Comparison of ENCODE assay signal across 26 cellular contexts in the genomic region with DNA sequence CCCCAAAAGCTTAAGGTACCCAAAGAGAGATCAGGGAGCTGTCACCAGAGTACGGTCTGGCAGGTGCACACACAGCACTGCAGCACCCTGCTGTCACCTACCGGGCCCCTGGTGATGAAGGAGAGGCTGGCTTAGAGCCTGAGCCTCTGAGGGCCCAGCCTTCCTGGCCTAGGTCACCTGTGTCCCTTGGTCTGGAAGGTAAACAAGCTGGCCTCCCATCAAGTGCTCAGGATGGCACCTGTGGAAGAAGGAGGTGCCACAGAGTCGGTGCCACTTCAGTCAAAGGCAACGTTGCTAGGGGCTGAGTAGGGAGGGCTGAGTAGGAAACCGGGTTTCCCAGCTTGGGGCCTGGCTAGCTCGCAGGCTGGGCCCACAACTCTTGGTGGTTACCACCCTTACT.
"Had no signal": no experiment of that assay in that cellular context is flagged by ENCODE, and none has a peak within 500 bp of the region (broad histone marks: within the 10 kb centered on the region; RNA-seq: fewer than 3 reads in every experiment).

No MANE protein-coding gene starts in this region.

- H3K27ac Mint-ChIP-seq: activated CD4-positive, alpha-beta T cell treated with anti-CD3 and anti-CD28 coated beads for 36 hours; activated naive CD8-positive, alpha-beta T cell; activated T-cell treated with anti-CD3 and anti-CD28 coated beads, Interleukin-2, amount 50 U/mL, for 24 hours; activated T-helper 17 cell treated with anti-CD3 and anti-CD28 coated beads, Interleukin-2, amount 50 U/mL, for 72 hours; mesothelial cell of epicardium; natural killer cell; type B pancreatic cell; WTC11 had no signal

- H3K4me3 ChIP-seq: adrenal gland, ascending aorta, prostate gland, testis had no signal

- H3K9me3 ChIP-seq: adrenal gland, ascending aorta, prostate gland, testis had no signal

- H3K36me3 ChIP-seq: adrenal gland, ascending aorta, brain microvascular endothelial cell, prostate gland had no signal

- H3K27me3 ChIP-seq: adrenal gland, ascending aorta, brain microvascular endothelial cell, foreskin keratinocyte, testis had no signal

- DNase-seq: activated CD4-positive, alpha-beta T cell treated with anti-CD3 and anti-CD28 coated beads for 36 hours; activated CD4-positive, alpha-beta T cell treated with anti-CD3 and anti-CD28 coated beads, Interleukin-2, amount 50 U/mL, for 4 hours; activated CD8-positive, alpha-beta memory T cell treated with anti-CD3 and anti-CD28 coated beads for 24 hours; activated CD8-positive, alpha-beta memory T cell treated with anti-CD3 and anti-CD28 coated beads, Interleukin-2, amount 50 U/mL, for 4 hours; activated T-cell treated with anti-CD3 and anti-CD28 coated beads, Interleukin-2, amount 50 U/mL, for 24 hours; adrenal gland; brain microvascular endothelial cell; caudate nucleus; dermis blood vessel endothelial cell; effector CD8-positive, alpha-beta T cell; foreskin keratinocyte; mammary epithelial cell; natural killer cell; stimulated activated CD4-positive, alpha-beta T cell treated with anti-CD3 and anti-CD28 coated beads, Interleukin-2, amount 100 ng/mL, for 48 hours; stimulated activated CD8-positive, alpha-beta memory T cell treated with anti-CD3 and anti-CD28 coated beads, Interleukin-4, amount 100 ng/mL, for 48 hours; stimulated activated naive CD4-positive, alpha-beta T cell; T1000; testis had no signal

- H3K9me3 Mint-ChIP-seq: activated T-cell treated with anti-CD3 and anti-CD28 coated beads, Interleukin-2, amount 50 U/mL, for 24 hours; activated T-helper 17 cell treated with anti-CD3 and anti-CD28 coated beads, Interleukin-2, amount 50 U/mL, for 72 hours; mesothelial cell of epicardium; natural killer cell; type B pancreatic cell; WTC11 had no signal

- H3K27ac ChIP-seq: adrenal gland, ascending aorta, brain microvascular endothelial cell, foreskin keratinocyte, prostate gland, testis had no signal

- H3K4me3 Mint-ChIP-seq: activated CD4-positive, alpha-beta T cell treated with anti-CD3 and anti-CD28 coated beads for 36 hours; activated naive CD8-positive, alpha-beta T cell; activated T-cell treated with anti-CD3 and anti-CD28 coated beads, Interleukin-2, amount 50 U/mL, for 24 hours; activated T-helper 17 cell treated with anti-CD3 and anti-CD28 coated beads, Interleukin-2, amount 50 U/mL, for 72 hours; mesothelial cell of epicardium; natural killer cell; type B pancreatic cell; WTC11 had no signal

- H3K4me1 ChIP-seq: adrenal gland, ascending aorta, foreskin keratinocyte, prostate gland, testis had no signal

- H3K27me3 Mint-ChIP-seq: activated CD4-positive, alpha-beta T cell treated with anti-CD3 and anti-CD28 coated beads for 36 hours; activated naive CD8-positive, alpha-beta T cell; activated T-cell treated with anti-CD3 and anti-CD28 coated beads, Interleukin-2, amount 50 U/mL, for 24 hours; activated T-helper 17 cell treated with anti-CD3 and anti-CD28 coated beads, Interleukin-2, amount 50 U/mL, for 72 hours had no signal

- H3K4me1 Mint-ChIP-seq: activated CD4-positive, alpha-beta T cell treated with anti-CD3 and anti-CD28 coated beads for 36 hours; activated T-helper 17 cell treated with anti-CD3 and anti-CD28 coated beads, Interleukin-2, amount 50 U/mL, for 72 hours; mesothelial cell of epicardium; natural killer cell; WTC11 had no signal

- ATAC-seq: activated CD4-positive, alpha-beta T cell treated with anti-CD3 and anti-CD28 coated beads for 36 hours; activated T-helper 17 cell treated with anti-CD3 and anti-CD28 coated beads, Interleukin-2, amount 50 U/mL, for 72 hours; foreskin keratinocyte; left lobe of liver; natural killer cell; WTC11 had no signal

- H3K36me3 Mint-ChIP-seq: activated naive CD8-positive, alpha-beta T cell; mesothelial cell of epicardium; natural killer cell; type B pancreatic cell; WTC11 had no signal
